In genomic region chr7:45890902-45891461, GRCh38 we compare ENCODE assay signal across 9 cellular contexts. TPM values are rescaled to one million over a fixed set of nuclear protein-coding genes. Genes with fewer than 3 reads are reported as not detected.
A peak's percentile ranks its signal among the peaks of the same experiment; 100 is the strongest.
DNase-seq lines count a peak whose midpoint lies in the region; ATAC-seq and TF ChIP-seq lines count a peak whose summit lies in the region.
"Had no signal": no experiment of that assay in that cellular context is flagged by ENCODE, and none has a peak within 500 bp of the region (broad histone marks: within the 10 kb centered on the region; RNA-seq: fewer than 3 reads in every experiment).

No MANE protein-coding gene starts in this region.

- no peak overlapping the region for H3K4me3 ChIP-seq in choroid plexus epithelial cell (ENCODE audit: low read depth, low read length)

- CTCF ChIA-PET in activated CD4-positive, alpha-beta memory T cell treated with anti-CD3 and anti-CD28 coated beads for 36 hours (lab: Charles Lee): interaction anchor here (0.6 to 1.3 kb wide), 6 partner anchors 17 to 1306 kb away, joined by 3 to 4 read pairs (median 3); no protein-coding TSS in a partner anchor

- H3K36me3 Mint-ChIP-seq in osteocyte (ENCODE audit: unreplicated experiment): no peaks in the 10 kb centered on the region
- H3K36me3 Mint-ChIP-seq in activated CD4-positive, alpha-beta memory T cell treated with anti-CD3 and anti-CD28 coated beads for 36 hours: no peaks in the 10 kb centered on the region
- H3K36me3 Mint-ChIP-seq in stimulated activated naive B cell treated with anti-CD40 and anti-IgM and Interleukin-4, amounts not matched to agents 10 μg/mL and 1 μg/mL and 100 μg/mL, for 72 hours: no peaks in the 10 kb centered on the region

- no peaks in the 10 kb centered on the region for H3K27me3 Mint-ChIP-seq in osteocyte (ENCODE audit: unreplicated experiment)
- H3K27me3 Mint-ChIP-seq in activated CD4-positive, alpha-beta memory T cell treated with anti-CD3 and anti-CD28 coated beads for 36 hours: peaks cover 48% of the 10 kb centered on the region
- peaks cover 71 to 85% of the 10 kb centered on the region in 2 donors for H3K27me3 Mint-ChIP-seq in stimulated activated naive B cell treated with anti-CD40 and anti-IgM and Interleukin-4, amounts not matched to agents 10 μg/mL and 1 μg/mL and 100 μg/mL, for 72 hours

- no peaks in the 10 kb centered on the region for H3K9me3 Mint-ChIP-seq in osteocyte (ENCODE audit: unreplicated experiment)
- no peaks in the 10 kb centered on the region for H3K9me3 Mint-ChIP-seq in activated CD4-positive, alpha-beta memory T cell treated with anti-CD3 and anti-CD28 coated beads for 36 hours
- no peaks in the 10 kb centered on the region for H3K9me3 Mint-ChIP-seq in stimulated activated naive B cell treated with anti-CD40 and anti-IgM and Interleukin-4, amounts not matched to agents 10 μg/mL and 1 μg/mL and 100 μg/mL, for 72 hours
- H3K9me3 Mint-ChIP-seq: central memory CD8-positive, alpha-beta T cell had no signal

- H3K27ac ChIP-seq in 22Rv1: no peak overlapping the region

- TF ChIP-seq CTCF in 22Rv1 (IDR thresholded peaks at IDR 0.05) (peak; percentile 95), choroid plexus epithelial cell (conservative IDR thresholded peaks at IDR 0.05; ENCODE audit: low read depth, low read length) (peak; percentile 62), osteocyte (IDR thresholded peaks at IDR 0.05) (peak; percentile 72)

- H3K4me3 Mint-ChIP-seq in osteocyte (ENCODE audit: unreplicated experiment): no peak overlapping the region
- no peak overlapping the region for H3K4me3 Mint-ChIP-seq in activated CD4-positive, alpha-beta memory T cell treated with anti-CD3 and anti-CD28 coated beads for 36 hours
- no peak overlapping the region for H3K4me3 Mint-ChIP-seq in stimulated activated naive B cell treated with anti-CD40 and anti-IgM and Interleukin-4, amounts not matched to agents 10 μg/mL and 1 μg/mL and 100 μg/mL, for 72 hours
- H3K4me3 Mint-ChIP-seq: central memory CD8-positive, alpha-beta T cell had no signal

- H3K27ac Mint-ChIP-seq in osteocyte (ENCODE audit: unreplicated experiment): no peak overlapping the region
- H3K27ac Mint-ChIP-seq in activated CD4-positive, alpha-beta memory T cell treated with anti-CD3 and anti-CD28 coated beads for 36 hours: no peak overlapping the region
- no peak overlapping the region for H3K27ac Mint-ChIP-seq in stimulated activated naive B cell treated with anti-CD40 and anti-IgM and Interleukin-4, amounts not matched to agents 10 μg/mL and 1 μg/mL and 100 μg/mL, for 72 hours

- peak; percentile 71 for DNase-seq in ELR (ENCODE audit: low read depth)
- DNase-seq in NCI-H460 (ENCODE audit: extremely low read depth, low read depth): peak; percentile 47
- peak; percentile 67 for DNase-seq in choroid plexus epithelial cell (ENCODE audit: low read depth)
- no peak for DNase-seq in osteocyte (ENCODE audit: extremely low spot score, unreplicated experiment)
- no peak for DNase-seq in activated CD4-positive, alpha-beta memory T cell treated with anti-CD3 and anti-CD28 coated beads for 36 hours
- no peak for DNase-seq in occipital lobe (lab: John Stamatoyannopoulos, UW)
- no peak for DNase-seq in stimulated activated naive B cell treated with anti-CD40 and anti-IgM and Interleukin-4, amounts not matched to agents 10 μg/mL and 1 μg/mL and 100 μg/mL, for 72 hours

- POLR2A ChIA-PET in activated CD4-positive, alpha-beta memory T cell treated with anti-CD3 and anti-CD28 coated beads for 36 hours (lab: Charles Lee): no interaction called here

- H3K4me1 Mint-ChIP-seq in osteocyte (ENCODE audit: unreplicated experiment): peaks cover 42% of the 10 kb centered on the region
- H3K4me1 Mint-ChIP-seq in activated CD4-positive, alpha-beta memory T cell treated with anti-CD3 and anti-CD28 coated beads for 36 hours (ENCODE audit: low read depth): peaks cover 2% of the 10 kb centered on the region
- peaks cover 4 to 7% of the 10 kb centered on the region in 2 donors for H3K4me1 Mint-ChIP-seq in stimulated activated naive B cell treated with anti-CD40 and anti-IgM and Interleukin-4, amounts not matched to agents 10 μg/mL and 1 μg/mL and 100 μg/mL, for 72 hours
- H3K4me1 Mint-ChIP-seq: central memory CD8-positive, alpha-beta T cell had no signal

- ATAC-seq in stimulated activated naive B cell treated with anti-CD40 and anti-IgM and Interleukin-4, amounts not matched to agents 10 μg/mL and 1 μg/mL and 100 μg/mL, for 72 hours (replicated peaks): no peak

- intact Hi-C loops in activated CD4-positive, alpha-beta memory T cell treated with anti-CD3 and anti-CD28 coated beads for 36 hours (cut with micrococcal nuclease): no loop called here

RNA-seq across cellular contexts. Expression of gene IGFBP1, which starts 2.7 kb away (rescaled TPM):
- total RNA-seq in NCI-H460 (2014; rRNA removed; shearing (Covaris generic)): 1.8 and 2.4 TPM in 2 replicates
- polyA plus RNA-seq in NCI-H460 (2014; cell fraction: nucleus; rRNA removed): not detected in 2 replicates
- 1.9 and 2.4 TPM in 2 replicates for total RNA-seq in osteocyte
- total RNA-seq in activated CD4-positive, alpha-beta memory T cell treated with anti-CD3 and anti-CD28 coated beads for 36 hours: not detected
- 0.31 TPM for total RNA-seq in occipital lobe

RNA-seq across cellular contexts. Expression of gene CCDC201, which starts 18.1 kb away (rescaled TPM):
- total RNA-seq in NCI-H460 (2014; rRNA removed; shearing (Covaris generic)): not detected in 2 replicates
- polyA plus RNA-seq in NCI-H460 (2014; cell fraction: nucleus; rRNA removed): not detected in 2 replicates
- total RNA-seq in osteocyte (not detected in 2 replicates), occipital lobe (not detected)
- not detected for total RNA-seq in activated CD4-positive, alpha-beta memory T cell treated with anti-CD3 and anti-CD28 coated beads for 36 hours

RNA-seq across cellular contexts. Expression of gene IGFBP3, which starts 30.1 kb away (rescaled TPM):
- total RNA-seq in NCI-H460 (2014; rRNA removed; shearing (Covaris generic)): 336 and 359 TPM in 2 replicates
- 156 and 273 TPM in 2 replicates for polyA plus RNA-seq in NCI-H460 (2014; cell fraction: nucleus; rRNA removed)
- total RNA-seq in osteocyte (294 and 321 TPM in 2 replicates), occipital lobe (4.2 TPM)
- 1 to 10 TPM; 1.1 to 1.9 TPM for total RNA-seq in activated CD4-positive, alpha-beta memory T cell treated with anti-CD3 and anti-CD28 coated beads for 36 hours

Comparison
In these comparisons a context has a peak if more than half of its experiments do, and no peak if none do; other contexts are left out.
1. DNase-seq: peak in ELR (single experiment), NCI-H460 (single experiment) and choroid plexus epithelial cell (single experiment); none in osteocyte (single experiment), activated CD4-positive, alpha-beta memory T cell treated with anti-CD3 and anti-CD28 coated beads for 36 hours (single experiment), occipital lobe (single experiment) and stimulated activated naive B cell treated with anti-CD40 and anti-IgM and Interleukin-4, amounts not matched to agents 10 μg/mL and 1 μg/mL and 100 μg/mL, for 72 hours (single experiment).
2. RNA of gene IGFBP3, which starts 30.1 kb away (total RNA-seq): 336 to 359 TPM in NCI-H460 and 294 to 321 TPM in osteocyte; 4.2 TPM in occipital lobe (single experiment) and 1.1 to 1.9 TPM in activated CD4-positive, alpha-beta memory T cell treated with anti-CD3 and anti-CD28 coated beads for 36 hours; every median in the first group is over 10 times any median in the second.
3. Peak in every context shown above with its lines, with median percentiles within 50 percentile points of each other: CTCF ChIP-seq.